1 cellular context compared by ENCODE assay signal in the genomic region with DNA sequence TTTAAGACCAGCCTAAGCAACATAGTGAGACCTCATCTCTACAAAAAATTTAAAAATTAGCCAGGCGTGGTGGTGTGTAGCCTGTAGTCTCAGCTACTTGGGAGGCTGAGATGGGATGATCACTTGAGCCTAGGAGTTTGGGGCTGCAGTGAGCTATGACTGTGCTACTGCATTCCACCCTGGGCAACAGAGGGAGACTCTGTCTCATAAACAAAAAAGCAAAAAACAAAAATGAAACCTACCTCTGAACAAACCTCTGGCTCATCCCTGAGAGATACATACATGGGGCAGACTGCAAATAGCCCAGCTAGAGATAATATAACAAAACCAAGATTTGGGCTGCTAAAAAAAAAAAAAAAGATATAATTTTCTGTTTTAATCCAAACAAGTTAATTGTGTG.
TF ChIP-seq lines count a peak whose summit lies in the region.

No MANE protein-coding gene starts in this region.

TF ChIP-seq in GM23338, 12 proteins besides CTCF, POLR2A, EP300 and RAD21 (continued from another document):
- no peak for TF ChIP-seq REST (IDR thresholded peaks at IDR 0.05; ENCODE audit: unreplicated experiment)
